In genomic region chr5:76813982-76814562, GRCh38 we compare ENCODE assay signal across 11 cellular contexts. TPM values are rescaled to one million over a fixed set of nuclear protein-coding genes. Genes with fewer than 3 reads are reported as not detected.
A peak's percentile ranks its signal among the peaks of the same experiment; 100 is the strongest.
DNase-seq lines count a peak whose midpoint lies in the region; ATAC-seq and TF ChIP-seq lines count a peak whose summit lies in the region.
"Had no signal": no experiment of that assay in that cellular context is flagged by ENCODE, and none has a peak within 500 bp of the region (broad histone marks: within the 10 kb centered on the region; RNA-seq: fewer than 3 reads in every experiment).

No MANE protein-coding gene starts in this region.

- no peaks in the 10 kb centered on the region for H3K9me3 Mint-ChIP-seq in MCF 10A (ENCODE audit: unreplicated experiment)

- H3K27me3 Mint-ChIP-seq in MCF 10A (ENCODE audit: insufficient read depth, unreplicated experiment) = no peaks in the 10 kb centered on the region

- H3K4me1 Mint-ChIP-seq in MCF 10A (ENCODE audit: insufficient read depth, unreplicated experiment) = peaks cover 32% of the 10 kb centered on the region

- ATAC-seq in HG03565 (IDR thresholded peaks at IDR 0.05; ENCODE audit: unreplicated experiment) = no peak
- no peak for ATAC-seq in GM21423 (IDR thresholded peaks at IDR 0.05; ENCODE audit: unreplicated experiment)

- H3K9me3 ChIP-seq in breast epithelium = no peaks in the 10 kb centered on the region

- CTCF ChIA-PET in MCF 10A (lab: Yijun Ruan, JAX) = interaction anchor here (0.7 kb wide), 2 partner anchors 9 to 1264 kb away, joined by 3 read pairs; no protein-coding TSS in a partner anchor

- H3K27ac Mint-ChIP-seq in MCF 10A (ENCODE audit: low read depth, unreplicated experiment) = peak overlapping the region; percentile 32

- no peak for TF ChIP-seq POLR2A in breast epithelium (IDR thresholded peaks at IDR 0.05)

- no TSS peak for BruUV-seq in MCF 10A (replicated peaks; lab: Mats Ljungman, UMichigan)

- H3K36me3 Mint-ChIP-seq in MCF 10A (ENCODE audit: insufficient read depth, unreplicated experiment) = no peaks in the 10 kb centered on the region

- H3K4me1 ChIP-seq in breast epithelium = no peaks in the 10 kb centered on the region

- H3K36me3 ChIP-seq in breast epithelium = no peaks in the 10 kb centered on the region

- H3K27me3 ChIP-seq in breast epithelium = no peaks in the 10 kb centered on the region

- H3K4me3 ChIP-seq in breast epithelium (no peak overlapping the region), fibroblast of pulmonary artery (replicated peaks; ENCODE audit: low read depth, low read length) (no peak overlapping the region)

- H3K4me3 Mint-ChIP-seq in MCF 10A (ENCODE audit: unreplicated experiment) = no peak overlapping the region

- DNase-seq in MCF 10A (ENCODE audit: unreplicated experiment) (peak; percentile 69), breast epithelium (ENCODE audit: low spot score in 2 of 2) (no peak), T1000 (lab: John Stamatoyannopoulos, UW) (peak; percentile 80), fibroblast of pulmonary artery (ENCODE audit: low read depth) (peak; percentile 58), DMS53 treated with DMSO at 0.1 percent for 48 hours (lab: John Stamatoyannopoulos, UW; ENCODE audit: unreplicated experiment) (no peak), NCI-H1436 treated with DMSO at 0.1 percent for 48 hours (lab: John Stamatoyannopoulos, UW) (no peak)
- DNase-seq: cortex of kidney; NCI-H1436; NK-92 treated with Interleukin-12 subunit alpha and Interleukin-12 subunit beta, amount 100 ng/mL, for 24 hours had no signal

- no peak for TF ChIP-seq CTCF in MCF 10A (IDR thresholded peaks at IDR 0.05; ENCODE audit: unreplicated experiment)
- TF ChIP-seq CTCF in breast epithelium (IDR thresholded peaks at IDR 0.05) = no peak
- TF ChIP-seq CTCF in fibroblast of pulmonary artery (IDR thresholded peaks at IDR 0.05; ENCODE audit: low read length, missing control alignments) = no peak

- POLR2A ChIA-PET in MCF 10A (lab: Yijun Ruan, JAX) = interaction anchor here (0.7 to 0.9 kb wide), 3 partner anchors 24 to 217 kb away, joined by 3 read pairs; no protein-coding TSS in a partner anchor

- intact Hi-C loops in MCF 10A (cut with micrococcal nuclease) = no loop called here
- intact Hi-C loops in breast epithelium (cut with DNase I; ENCODE audit: low total_unique reads) = no loop called here

- no peak overlapping the region for H3K27ac ChIP-seq in breast epithelium

RNA-seq across cellular contexts. Expression of gene F2RL1, which starts 4.8 kb away (rescaled TPM):
- total RNA-seq in MCF 10A (2022) (30.7 and 34.9 TPM in 2 replicates), breast epithelium (10 to 100 TPM in 1 of 3 donors, 1 to 10 TPM in 1, under 1 TPM in 1; 0.64 to 13.8 (median 5.6) TPM)

RNA-seq across cellular contexts. Expression of gene S100Z, which starts 35.7 kb away (rescaled TPM):
- total RNA-seq in MCF 10A (2022) (not detected in 2 replicates), breast epithelium (1 to 10 TPM in 1 of 3 donors, under 1 TPM in 1, not detected in 1; 0.33 to 1.0 TPM)

Comparison
In these comparisons a context has a peak if more than half of its experiments do, and no peak if none do; other contexts are left out.
1. DNase-seq: peak in MCF 10A (single experiment), T1000 (single experiment) and fibroblast of pulmonary artery (single experiment); none in breast epithelium (0 of 2), DMS53 treated with DMSO at 0.1 percent for 48 hours (single experiment) and NCI-H1436 treated with DMSO at 0.1 percent for 48 hours (single experiment).